ENCODE assay signal across 11 cellular contexts in the genomic region with DNA sequence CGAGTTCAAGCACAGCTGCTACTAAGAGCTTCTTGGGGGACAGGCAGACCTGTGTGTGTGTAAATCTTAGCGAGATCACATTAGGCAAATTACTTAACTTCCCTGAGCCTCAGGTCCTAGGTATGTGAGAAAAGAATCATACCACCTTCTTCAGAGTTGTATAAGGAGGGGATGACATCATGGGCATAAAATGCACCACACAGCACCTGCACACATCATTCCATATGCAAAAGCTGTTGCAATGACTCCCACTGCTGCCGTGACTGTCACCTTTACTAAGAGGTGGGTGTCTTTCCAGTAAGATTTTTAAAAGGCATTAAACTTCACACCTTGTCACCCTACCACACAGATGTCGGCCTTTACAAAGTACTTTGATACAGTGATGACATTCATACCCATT.
DNase-seq lines count a peak whose midpoint lies in the region; ATAC-seq, FAIRE-seq and TF ChIP-seq lines count a peak whose summit lies in the region.
"Had no signal": no experiment of that assay in that cellular context is flagged by ENCODE, and none has a peak within 500 bp of the region (broad histone marks: within the 10 kb centered on the region; RNA-seq: fewer than 3 reads in every experiment).

No MANE protein-coding gene starts in this region.

- TF ChIP-seq CTCF in kidney (IDR thresholded peaks at IDR 0.05; ENCODE audit: borderline replicate concordance, extremely low read depth, insufficient read depth) = no peak

- peak overlapping the region; percentile 29 to 48 for H3K27ac ChIP-seq in kidney (ENCODE audit: low read depth in 2 of 2, low read length in 2 of 2)
- H3K27ac ChIP-seq: VCaP had no signal

- H3K9me3 ChIP-seq in T-helper 17 cell (ENCODE audit: control insufficient read depth, low read length, poor library complexity, severe bottlenecking) = no peaks in the 10 kb centered on the region
- no peaks in the 10 kb centered on the region for H3K9me3 ChIP-seq in kidney (ENCODE audit: control insufficient read depth in 1 of 2, low read length in 2 of 2)

- peak overlapping the region; percentile 26 for H3K27ac Mint-ChIP-seq in activated CD4-positive, alpha-beta memory T cell treated with anti-CD3 and anti-CD28 coated beads for 36 hours
- H3K27ac Mint-ChIP-seq in activated CD4-positive, alpha-beta memory T cell treated with anti-CD3 and anti-CD28 coated beads, Interleukin-2, amount 10 ng/mL, durations not matched to agents 7 days and 5 days = no peak overlapping the region
- peak overlapping the region; percentile 94 for H3K27ac Mint-ChIP-seq in T-helper 17 cell

- no peaks in the 10 kb centered on the region for H3K9me3 Mint-ChIP-seq in activated CD4-positive, alpha-beta memory T cell treated with anti-CD3 and anti-CD28 coated beads for 36 hours
- peaks cover 3% of the 10 kb centered on the region for H3K9me3 Mint-ChIP-seq in activated CD4-positive, alpha-beta memory T cell treated with anti-CD3 and anti-CD28 coated beads, Interleukin-2, amount 10 ng/mL, durations not matched to agents 7 days and 5 days

- no peaks in the 10 kb centered on the region for H3K36me3 Mint-ChIP-seq in activated CD4-positive, alpha-beta memory T cell treated with anti-CD3 and anti-CD28 coated beads for 36 hours
- no peaks in the 10 kb centered on the region for H3K36me3 Mint-ChIP-seq in activated CD4-positive, alpha-beta memory T cell treated with anti-CD3 and anti-CD28 coated beads, Interleukin-2, amount 10 ng/mL, durations not matched to agents 7 days and 5 days (ENCODE audit: low read depth)
- peaks cover 2% of the 10 kb centered on the region for H3K36me3 Mint-ChIP-seq in T-helper 17 cell (ENCODE audit: low read depth)

- H3K27me3 Mint-ChIP-seq in activated CD4-positive, alpha-beta memory T cell treated with anti-CD3 and anti-CD28 coated beads for 36 hours = peaks cover 2% of the 10 kb centered on the region
- H3K27me3 Mint-ChIP-seq in activated CD4-positive, alpha-beta memory T cell treated with anti-CD3 and anti-CD28 coated beads, Interleukin-2, amount 10 ng/mL, durations not matched to agents 7 days and 5 days = no peaks in the 10 kb centered on the region
- H3K27me3 Mint-ChIP-seq in T-helper 17 cell = no peaks in the 10 kb centered on the region

- peaks cover 8% of the 10 kb centered on the region for H3K4me1 Mint-ChIP-seq in activated CD4-positive, alpha-beta memory T cell treated with anti-CD3 and anti-CD28 coated beads for 36 hours (ENCODE audit: low read depth)
- peaks cover 3% of the 10 kb centered on the region for H3K4me1 Mint-ChIP-seq in activated CD4-positive, alpha-beta memory T cell treated with anti-CD3 and anti-CD28 coated beads, Interleukin-2, amount 10 ng/mL, durations not matched to agents 7 days and 5 days
- peaks cover 13% of the 10 kb centered on the region for H3K4me1 Mint-ChIP-seq in T-helper 17 cell

- no peak for ATAC-seq in T-helper 17 cell
- ATAC-seq in stimulated activated naive CD8-positive, alpha-beta T cell treated with anti-CD3 and anti-CD28 coated beads, Interleukin-15, Interleukin-2, amounts not matched to agents 100 U/mL and 50 U/mL, for 24 hours = peak; percentile 4
- ATAC-seq in HG03025 (IDR thresholded peaks at IDR 0.05; ENCODE audit: low FRiP score, unreplicated experiment) = no peak

- CTCF ChIA-PET in activated CD4-positive, alpha-beta memory T cell treated with anti-CD3 and anti-CD28 coated beads for 36 hours (lab: Charles Lee) = no interaction called here
- CTCF ChIA-PET in activated CD4-positive, alpha-beta memory T cell treated with anti-CD3 and anti-CD28 coated beads, Interleukin-2, amount 10 ng/mL, durations not matched to agents 7 days and 5 days (lab: Charles Lee) = no interaction called here

- H3K4me1 ChIP-seq in kidney (ENCODE audit: control insufficient read depth in 1 of 2, insufficient read depth in 1 of 2, low read depth in 1 of 2, low read length in 2 of 2) = peaks cover 10 to 16% of the 10 kb centered on the region in 2 donors

- no peaks in the 10 kb centered on the region for H3K36me3 ChIP-seq in kidney (ENCODE audit: control insufficient read depth in 1 of 2, insufficient read depth in 2 of 2, low read length in 2 of 2)

- FAIRE-seq in kidney (lab: Jason Lieb, UNC) = no peak
- FAIRE-seq: small intestine had no signal

- peak overlapping the region in 1 of 2 donors; percentile 35 for H3K4me3 ChIP-seq in kidney (ENCODE audit: low read length in 2 of 2)

- no peak for DNase-seq in activated CD4-positive, alpha-beta memory T cell treated with anti-CD3 and anti-CD28 coated beads for 36 hours
- DNase-seq in activated CD4-positive, alpha-beta memory T cell treated with anti-CD3 and anti-CD28 coated beads, Interleukin-2, amount 10 ng/mL, durations not matched to agents 7 days and 5 days = no peak
- DNase-seq in T-helper 17 cell (no peak), kidney (no peak), NCI-H187 (lab: John Stamatoyannopoulos, UW) (no peak), AG08396 (ENCODE audit: low spot score) (no peak)
- no peak for DNase-seq in stimulated activated naive CD8-positive, alpha-beta T cell treated with anti-CD3 and anti-CD28 coated beads, Interleukin-15, Interleukin-2, amounts not matched to agents 100 U/mL and 50 U/mL, for 24 hours
- DNase-seq: NCI-H524 treated with DMSO at 0.1 percent for 48 hours had no signal

- H3K4me3 Mint-ChIP-seq in activated CD4-positive, alpha-beta memory T cell treated with anti-CD3 and anti-CD28 coated beads for 36 hours = no peak overlapping the region
- no peak overlapping the region for H3K4me3 Mint-ChIP-seq in activated CD4-positive, alpha-beta memory T cell treated with anti-CD3 and anti-CD28 coated beads, Interleukin-2, amount 10 ng/mL, durations not matched to agents 7 days and 5 days
- H3K4me3 Mint-ChIP-seq in T-helper 17 cell = peak overlapping the region; percentile 63

- POLR2A ChIA-PET in activated CD4-positive, alpha-beta memory T cell treated with anti-CD3 and anti-CD28 coated beads for 36 hours (lab: Charles Lee) = no interaction called here
- POLR2A ChIA-PET in activated CD4-positive, alpha-beta memory T cell treated with anti-CD3 and anti-CD28 coated beads, Interleukin-2, amount 10 ng/mL, durations not matched to agents 7 days and 5 days (lab: Charles Lee) = no interaction called here

- H3K9ac ChIP-seq in kidney (ENCODE audit: low read length in 2 of 2) = peak overlapping the region in 1 of 2 donors; percentile 62

- intact Hi-C loops in activated CD4-positive, alpha-beta memory T cell treated with anti-CD3 and anti-CD28 coated beads for 36 hours (cut with micrococcal nuclease) = no loop called here
- intact Hi-C loops in kidney (cut with DNase I) = no loop called here
